Comparison of ENCODE assay signal across 20 cellular contexts in genomic region chr1:187010571-187011309, GRCh38.
DNase-seq lines count a peak whose midpoint lies in the region; ATAC-seq and TF ChIP-seq lines count a peak whose summit lies in the region.
"Had no signal": no experiment of that assay in that cellular context is flagged by ENCODE, and none has a peak within 500 bp of the region (broad histone marks: within the 10 kb centered on the region; RNA-seq: fewer than 3 reads in every experiment).

No MANE protein-coding gene starts in this region.

- H3K4me1 ChIP-seq in PC-3 (ENCODE audit: insufficient read depth, low read length) = peaks cover 22% of the 10 kb centered on the region
- no peaks in the 10 kb centered on the region for H3K4me1 ChIP-seq in foreskin keratinocyte
- H3K4me1 ChIP-seq: parathyroid adenoma, sigmoid colon, SJSA1 had no signal

- DNase-seq in GM06990 (ENCODE audit: extremely low read depth, insufficient read length) (peak; percentile 14), PC-3 (peak; percentile 56), foreskin keratinocyte (peak; percentile 27 to 68), Right ventricle myocardium inferior (ENCODE audit: missing footprints) (no peak), midbrain (lab: John Stamatoyannopoulos, UW) (no peak)
- DNase-seq in activated naive CD4-positive, alpha-beta T cell treated with anti-CD3 and anti-CD28 coated beads, Interleukin-2, amount 10 ng/mL, durations not matched to agents 7 days and 5 days = no peak
- DNase-seq: COR-L47; erythroblast; left cardiac atrium; NCI-H1417; NCI-H524 treated with DMSO at 0.1 percent for 48 hours; sigmoid colon; stimulated activated naive B cell treated with anti-CD40 and anti-IgM and Interleukin-4, amounts not matched to agents 10 μg/mL and 1 μg/mL and 100 μg/mL, for 72 hours; T-helper 17 cell had no signal

- H3K9me3 ChIP-seq in PC-3 (ENCODE audit: low read length) = no peaks in the 10 kb centered on the region
- H3K9me3 ChIP-seq: sigmoid colon, SJSA1 had no signal

- no peaks in the 10 kb centered on the region for H3K79me2 ChIP-seq in PC-3 (ENCODE audit: low read length)
- H3K79me2 ChIP-seq: parathyroid adenoma had no signal

- H3K36me3 ChIP-seq in GM06990 (ENCODE audit: control insufficient read depth, insufficient read depth, low read length) = no peaks in the 10 kb centered on the region
- H3K36me3 ChIP-seq in PC-3 (ENCODE audit: low read depth, low read length) = no peaks in the 10 kb centered on the region
- H3K36me3 ChIP-seq: sigmoid colon, SJSA1 had no signal

- H4K20me1 ChIP-seq in PC-3 (ENCODE audit: low read length) = no peaks in the 10 kb centered on the region

- no peak for TF ChIP-seq CTCF in GM06990 (IDR thresholded peaks at IDR 0.05; ENCODE audit: insufficient read depth, low read length, poor library complexity, severe bottlenecking)
- TF ChIP-seq CTCF in PC-3 (conservative IDR thresholded peaks at IDR 0.05; ENCODE audit: low read depth, low read length) = peak; percentile 55
- TF ChIP-seq CTCF in foreskin keratinocyte (conservative IDR thresholded peaks at IDR 0.05) = no peak

- H3K4me1 Mint-ChIP-seq in activated naive CD4-positive, alpha-beta T cell treated with anti-CD3 and anti-CD28 coated beads, Interleukin-2, amount 10 ng/mL, durations not matched to agents 7 days and 5 days = no peaks in the 10 kb centered on the region
- H3K4me1 Mint-ChIP-seq: nephron; stimulated activated naive B cell treated with anti-CD40 and anti-IgM and Interleukin-4, amounts not matched to agents 10 μg/mL and 1 μg/mL and 100 μg/mL, for 72 hours; T-helper 17 cell had no signal

- H3K4me2 ChIP-seq in PC-3 (ENCODE audit: low read length) = peak overlapping the region; percentile 24; the same call in 1 of the 2 replicates
- H3K4me2 ChIP-seq: KMS-11 had no signal

- H3K36me3 Mint-ChIP-seq in activated naive CD4-positive, alpha-beta T cell treated with anti-CD3 and anti-CD28 coated beads, Interleukin-2, amount 10 ng/mL, durations not matched to agents 7 days and 5 days = no peaks in the 10 kb centered on the region

- H3K27ac ChIP-seq in PC-3 (ENCODE audit: low read length) (peak overlapping the region; percentile 84), foreskin keratinocyte (no peak overlapping the region)
- H3K27ac ChIP-seq: KMS-11, parathyroid adenoma, sigmoid colon, SJSA1 had no signal

- H3K9me2 ChIP-seq in PC-3 (replicated peaks; ENCODE audit: low read length) = no peaks in the 10 kb centered on the region

- H3K27me3 ChIP-seq in GM06990 (replicated peaks; ENCODE audit: control insufficient read depth, insufficient read depth, low read length) (no peaks in the 10 kb centered on the region), PC-3 (ENCODE audit: low read length) (no peaks in the 10 kb centered on the region), foreskin keratinocyte (no peaks in the 10 kb centered on the region)
- H3K27me3 ChIP-seq: sigmoid colon, SJSA1 had no signal

- H3K4me3 ChIP-seq in GM06990 (replicated peaks; ENCODE audit: low read depth, low read length) (no peak overlapping the region), PC-3 (ENCODE audit: low read length) (no peak overlapping the region)
- H3K4me3 ChIP-seq: sigmoid colon, SJSA1 had no signal

- ATAC-seq in HG03565 (IDR thresholded peaks at IDR 0.05; ENCODE audit: unreplicated experiment) (peak; percentile 41), PC-3 (peak; percentile 89), foreskin keratinocyte (peak; percentile 81), Right ventricle myocardium inferior (no peak)
- ATAC-seq: left cardiac atrium; stimulated activated naive B cell treated with anti-CD40 and anti-IgM and Interleukin-4, amounts not matched to agents 10 μg/mL and 1 μg/mL and 100 μg/mL, for 72 hours; T-helper 17 cell had no signal

- CTCF ChIA-PET in PC-3 (lab: Charles Lee) = interaction anchor here (0.6 to 1.4 kb wide), 2 partner anchors 28 to 40 kb away, joined by 4 to 5 read pairs; no protein-coding TSS in a partner anchor
- CTCF ChIA-PET in activated naive CD4-positive, alpha-beta T cell treated with anti-CD3 and anti-CD28 coated beads, Interleukin-2, amount 10 ng/mL, durations not matched to agents 7 days and 5 days (lab: Charles Lee) = no interaction called here

- no peak overlapping the region for H3K27ac Mint-ChIP-seq in activated naive CD4-positive, alpha-beta T cell treated with anti-CD3 and anti-CD28 coated beads, Interleukin-2, amount 10 ng/mL, durations not matched to agents 7 days and 5 days
- H3K27ac Mint-ChIP-seq: activated T-helper 1 cell treated with anti-CD3 and anti-CD28 coated beads, Interleukin-12 subunit alpha, Interleukin-12 subunit beta, Interleukin-2, Interleukin-4 antibody, amounts not matched to agents 30 ng/mL and 10 ng/mL and 1 ng/mL, durations not matched to agents 14 hours and 24 hours and 36 hours; nephron; stimulated activated naive B cell treated with anti-CD40 and anti-IgM and Interleukin-4, amounts not matched to agents 10 μg/mL and 1 μg/mL and 100 μg/mL, for 72 hours; T-helper 17 cell had no signal

- POLR2A ChIA-PET in PC-3 (lab: Charles Lee; ENCODE audit: unreplicated experiment) = interaction anchor here (0.6 to 0.7 kb wide), 3 partner anchors 34 to 501 kb away, joined by 3 to 5 read pairs (median 3); no protein-coding TSS in a partner anchor

- H3F3A ChIP-seq in PC-3 (ENCODE audit: low read length, unreplicated experiment) = no peaks in the 10 kb centered on the region

- intact Hi-C loops in PC-3 (cut with micrococcal nuclease) = no loop called here
- intact Hi-C loops in Right ventricle myocardium inferior (cut with DNase I) = no loop called here

- no peaks in the 10 kb centered on the region for H3K27me3 Mint-ChIP-seq in activated naive CD4-positive, alpha-beta T cell treated with anti-CD3 and anti-CD28 coated beads, Interleukin-2, amount 10 ng/mL, durations not matched to agents 7 days and 5 days
- H3K27me3 Mint-ChIP-seq: stimulated activated naive B cell treated with anti-CD40 and anti-IgM and Interleukin-4, amounts not matched to agents 10 μg/mL and 1 μg/mL and 100 μg/mL, for 72 hours had no signal

- peak overlapping the region; percentile 57 for H3K9ac ChIP-seq in PC-3 (ENCODE audit: low read length)
- H3K9ac ChIP-seq: KMS-11, parathyroid adenoma had no signal

- no TSS peak for BruUV-seq in PC-3 (replicated peaks; lab: Mats Ljungman, UMichigan)

- H3K9me3 Mint-ChIP-seq in activated naive CD4-positive, alpha-beta T cell treated with anti-CD3 and anti-CD28 coated beads, Interleukin-2, amount 10 ng/mL, durations not matched to agents 7 days and 5 days = peaks cover 5% of the 10 kb centered on the region

- no peak overlapping the region for H3K4me3 Mint-ChIP-seq in activated naive CD4-positive, alpha-beta T cell treated with anti-CD3 and anti-CD28 coated beads, Interleukin-2, amount 10 ng/mL, durations not matched to agents 7 days and 5 days
- H3K4me3 Mint-ChIP-seq: activated T-helper 1 cell treated with anti-CD3 and anti-CD28 coated beads, Interleukin-12 subunit alpha, Interleukin-12 subunit beta, Interleukin-2, Interleukin-4 antibody, amounts not matched to agents 30 ng/mL and 10 ng/mL and 1 ng/mL, durations not matched to agents 14 hours and 24 hours and 36 hours; nephron; stimulated activated naive B cell treated with anti-CD40 and anti-IgM and Interleukin-4, amounts not matched to agents 10 μg/mL and 1 μg/mL and 100 μg/mL, for 72 hours; T-helper 17 cell had no signal

- H2AFZ ChIP-seq in PC-3 (ENCODE audit: low read length) = no peak overlapping the region
- H2AFZ ChIP-seq: parathyroid adenoma had no signal

Comparison
In these comparisons a context has a peak if more than half of its experiments do, and no peak if none do; other contexts are left out.
1. DNase-seq: peak in GM06990 (single experiment), PC-3 (single experiment) and foreskin keratinocyte (2 of 2); none in activated naive CD4-positive, alpha-beta T cell treated with anti-CD3 and anti-CD28 coated beads, Interleukin-2, amount 10 ng/mL, durations not matched to agents 7 days and 5 days (single experiment), Right ventricle myocardium inferior (single experiment) and midbrain (single experiment).